In genomic region chrX:17919896-17920446, GRCh38 we compare ENCODE assay signal across 28 cellular contexts. TPM values are rescaled to one million over a fixed set of nuclear protein-coding genes. Genes with fewer than 3 reads are reported as not detected.
DNase-seq lines count a peak whose midpoint lies in the region; ATAC-seq, FAIRE-seq and TF ChIP-seq lines count a peak whose summit lies in the region.
"Had no signal": no experiment of that assay in that cellular context is flagged by ENCODE, and none has a peak within 500 bp of the region (broad histone marks: within the 10 kb centered on the region; RNA-seq: fewer than 3 reads in every experiment).

No MANE protein-coding gene starts in this region.

- H4K20me1 ChIP-seq in astrocyte (ENCODE audit: insufficient read depth, low read length), result no peaks in the 10 kb centered on the region

- ATAC-seq in right lobe of liver, result peak; percentile 64 to 76 (median 74)
- ATAC-seq in upper lobe of right lung, result no peak
- ATAC-seq in WTC11, result no peak
- ATAC-seq: CD8-positive, alpha-beta T cell had no signal

- POLR2A ChIA-PET in WTC11 (lab: Charles Lee), result no interaction called here

- H3K4me3 Mint-ChIP-seq in astrocyte (ENCODE audit: unreplicated experiment) (no peak overlapping the region), WTC11 (no peak overlapping the region)
- H3K4me3 Mint-ChIP-seq: B cell; CD8-positive, alpha-beta T cell; HFFc6 had no signal

- H3K36me3 Mint-ChIP-seq in astrocyte (ENCODE audit: low read depth, unreplicated experiment) (no peaks in the 10 kb centered on the region), WTC11 (no peaks in the 10 kb centered on the region)
- H3K36me3 Mint-ChIP-seq: CD8-positive, alpha-beta T cell had no signal

- no peak overlapping the region for H2AFZ ChIP-seq in astrocyte (ENCODE audit: low read depth, low read length)

- TF ChIP-seq CTCF in astrocyte (IDR thresholded peaks at IDR 0.05; ENCODE audit: insufficient read depth, low read depth, low read length), result no peak
- TF ChIP-seq CTCF in right lobe of liver (IDR thresholded peaks at IDR 0.05), result no peak
- no peak for TF ChIP-seq CTCF in upper lobe of right lung (IDR thresholded peaks at IDR 0.05)
- TF ChIP-seq CTCF in WTC11 (IDR thresholded peaks at IDR 0.05), result no peak

- no peak overlapping the region for H3K4me3 ChIP-seq in astrocyte (ENCODE audit: insufficient read depth, low read depth, low read length)
- no peak overlapping the region for H3K4me3 ChIP-seq in right lobe of liver
- H3K4me3 ChIP-seq in upper lobe of right lung, result no peak overlapping the region
- H3K4me3 ChIP-seq: SJSA1 had no signal

- peaks cover 5% of the 10 kb centered on the region for H3K27me3 Mint-ChIP-seq in astrocyte (ENCODE audit: low read depth, unreplicated experiment)
- H3K27me3 Mint-ChIP-seq in WTC11 (ENCODE audit: low read depth), result peaks cover 6% of the 10 kb centered on the region
- H3K27me3 Mint-ChIP-seq: B cell had no signal

- 42% methylated on average over 6 of the region's 6 CpGs for WGBS in right lobe of liver (ENCODE audit: insufficient coverage, low coverage, low lambda C conversion rate, missing lambda C conversion rate)

- H3K4me1 ChIP-seq in astrocyte (ENCODE audit: insufficient read depth, low read length) (no peaks in the 10 kb centered on the region), right lobe of liver (peaks cover 0 to 9% (median 0%) of the 10 kb centered on the region in 4 donors), upper lobe of right lung (no peaks in the 10 kb centered on the region)
- H3K4me1 ChIP-seq: Caco-2 had no signal

- H3K27me3 ChIP-seq in astrocyte (ENCODE audit: insufficient read depth, low read length) (no peaks in the 10 kb centered on the region), right lobe of liver (no peaks in the 10 kb centered on the region), upper lobe of right lung (no peaks in the 10 kb centered on the region)
- H3K27me3 ChIP-seq: SJSA1 had no signal

- no peak overlapping the region for H3K9ac ChIP-seq in astrocyte (ENCODE audit: low read length)

- H3K79me2 ChIP-seq in astrocyte (ENCODE audit: insufficient read depth, low read length), result no peaks in the 10 kb centered on the region

- H3K27ac Mint-ChIP-seq in astrocyte (ENCODE audit: unreplicated experiment) (no peak overlapping the region), WTC11 (no peak overlapping the region)
- H3K27ac Mint-ChIP-seq: B cell; CD8-positive, alpha-beta T cell; HFFc6 had no signal

- no peaks in the 10 kb centered on the region for H3K9me3 Mint-ChIP-seq in astrocyte (ENCODE audit: unreplicated experiment)
- H3K9me3 Mint-ChIP-seq in WTC11, result 0 out of 2 replicates have a peak, but pooled peaks cover 7% of the 10 kb centered on the region
- H3K9me3 Mint-ChIP-seq: CD8-positive, alpha-beta T cell had no signal

- peak; percentile 73 for FAIRE-seq in astrocyte (lab: Jason Lieb, UNC)
- FAIRE-seq: GM12892, GM19239 had no signal

- no peak for TF ChIP-seq POLR2A in right lobe of liver (IDR thresholded peaks at IDR 0.05)

- no peak overlapping the region for H3K27ac ChIP-seq in astrocyte (ENCODE audit: low read depth, low read length)
- H3K27ac ChIP-seq in right lobe of liver, result peak overlapping the region in 1 of 3 donors; percentile 46
- no peak overlapping the region for H3K27ac ChIP-seq in upper lobe of right lung
- H3K27ac ChIP-seq: C4-2B, SJSA1 had no signal

- H3K36me3 ChIP-seq in astrocyte (ENCODE audit: insufficient read depth, low read length) (no peaks in the 10 kb centered on the region), right lobe of liver (no peaks in the 10 kb centered on the region), upper lobe of right lung (no peaks in the 10 kb centered on the region)
- H3K36me3 ChIP-seq: SJSA1 had no signal

- intact Hi-C loops in right lobe of liver (cut with DNase I), result no loop called here
- intact Hi-C loops in upper lobe of right lung (cut with DNase I), result no loop called here

- CTCF ChIA-PET in WTC11 (lab: Charles Lee), result no interaction called here

- no peak overlapping the region for H3K4me2 ChIP-seq in astrocyte (ENCODE audit: low read length)

- H3K4me1 Mint-ChIP-seq in astrocyte (ENCODE audit: low read depth, unreplicated experiment) (peaks cover 3% of the 10 kb centered on the region), WTC11 (no peaks in the 10 kb centered on the region)
- H3K4me1 Mint-ChIP-seq: B cell had no signal

- no peaks in the 10 kb centered on the region for H3K9me3 ChIP-seq in astrocyte (ENCODE audit: insufficient read depth, low read depth, low read length)
- no peaks in the 10 kb centered on the region for H3K9me3 ChIP-seq in right lobe of liver
- H3K9me3 ChIP-seq in upper lobe of right lung, result no peaks in the 10 kb centered on the region
- H3K9me3 ChIP-seq: Caco-2, SJSA1 had no signal

- DNase-seq in Daoy (ENCODE audit: low read depth) (peak; percentile 9), NCI-H226 (peak; percentile 31), astrocyte (ENCODE audit: low read depth) (no peak), right lobe of liver (no peak), upper lobe of right lung (no peak), WTC11 (ENCODE audit: low spot score) (no peak)
- DNase-seq in stimulated activated naive CD4-positive, alpha-beta T cell (lab: John Stamatoyannopoulos, UW), result no peak
- DNase-seq: Caco-2; CD8-positive, alpha-beta T cell; H7; HFFc6; Kasumi-1; NCI-H1092 treated with DMSO at 0.1 percent for 48 hours; NCI-H1436; NCI-H187; NCI-H2081 treated with DMSO at 0.1 percent for 48 hours; NCI-H2171; NCI-H345; NCI-H524 treated with DMSO at 0.1 percent for 48 hours; NCI-H82; Right ventricle myocardium superior; RPMI8226 had no signal

TF ChIP-seq in WTC11, 78 proteins besides CTCF, POLR2A, EP300 and RAD21:
- TF ChIP-seq, protein P1, sequence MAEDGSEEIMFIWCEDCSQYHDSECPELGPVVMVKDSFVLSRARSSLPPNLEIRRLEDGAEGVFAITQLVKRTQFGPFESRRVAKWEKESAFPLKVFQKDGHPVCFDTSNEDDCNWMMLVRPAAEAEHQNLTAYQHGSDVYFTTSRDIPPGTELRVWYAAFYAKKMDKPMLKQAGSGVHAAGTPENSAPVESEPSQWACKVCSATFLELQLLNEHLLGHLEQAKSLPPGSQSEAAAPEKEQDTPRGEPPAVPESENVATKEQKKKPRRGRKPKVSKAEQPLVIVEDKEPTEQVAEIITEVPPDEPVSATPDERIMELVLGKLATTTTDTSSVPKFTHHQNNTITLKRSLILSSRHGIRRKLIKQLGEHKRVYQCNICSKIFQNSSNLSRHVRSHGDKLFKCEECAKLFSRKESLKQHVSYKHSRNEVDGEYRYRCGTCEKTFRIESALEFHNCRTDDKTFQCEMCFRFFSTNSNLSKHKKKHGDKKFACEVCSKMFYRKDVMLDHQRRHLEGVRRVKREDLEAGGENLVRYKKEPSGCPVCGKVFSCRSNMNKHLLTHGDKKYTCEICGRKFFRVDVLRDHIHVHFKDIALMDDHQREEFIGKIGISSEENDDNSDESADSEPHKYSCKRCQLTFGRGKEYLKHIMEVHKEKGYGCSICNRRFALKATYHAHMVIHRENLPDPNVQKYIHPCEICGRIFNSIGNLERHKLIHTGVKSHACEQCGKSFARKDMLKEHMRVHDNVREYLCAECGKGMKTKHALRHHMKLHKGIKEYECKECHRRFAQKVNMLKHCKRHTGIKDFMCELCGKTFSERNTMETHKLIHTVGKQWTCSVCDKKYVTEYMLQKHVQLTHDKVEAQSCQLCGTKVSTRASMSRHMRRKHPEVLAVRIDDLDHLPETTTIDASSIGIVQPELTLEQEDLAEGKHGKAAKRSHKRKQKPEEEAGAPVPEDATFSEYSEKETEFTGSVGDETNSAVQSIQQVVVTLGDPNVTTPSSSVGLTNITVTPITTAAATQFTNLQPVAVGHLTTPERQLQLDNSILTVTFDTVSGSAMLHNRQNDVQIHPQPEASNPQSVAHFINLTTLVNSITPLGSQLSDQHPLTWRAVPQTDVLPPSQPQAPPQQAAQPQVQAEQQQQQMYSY (CRISPR knock-in tag; IDR thresholded peaks at IDR 0.05), result no peak
TF ChIP-seq in WTC11: peak in this region for 0.

RNA-seq across cellular contexts. Expression of gene RAI2, which starts 58.9 kb away (rescaled TPM):
- 0.86 TPM in 1 of 2 replicates, not detected in the other for total RNA-seq in Daoy (2014; rRNA removed; shearing (Covaris generic))
- total RNA-seq in astrocyte, result 0.50 and 0.66 TPM in 2 replicates
- total RNA-seq in right lobe of liver, result 1 to 10 TPM; 1.2 to 3.5 (median 2.4) TPM
- total RNA-seq in upper lobe of right lung, result 32.1 TPM
- 0.57 to 0.78 TPM (median 0.77 TPM) in 3 replicates for total RNA-seq in WTC11 (2021)
- total RNA-seq: B cell, HFFc6, M059J had no signal

Comparison
In these comparisons a context has a peak if more than half of its experiments do, and no peak if none do; other contexts are left out.
1. DNase-seq: peak in Daoy (single experiment) and NCI-H226 (single experiment); none in astrocyte (single experiment), right lobe of liver (0 of 3), upper lobe of right lung (single experiment), stimulated activated naive CD4-positive, alpha-beta T cell (0 of 6) and WTC11 (single experiment).
2. ATAC-seq: peak in right lobe of liver (4 of 4); none in upper lobe of right lung (single experiment) and WTC11 (single experiment).